16 cellular contexts compared by ENCODE assay signal in the genomic region with DNA sequence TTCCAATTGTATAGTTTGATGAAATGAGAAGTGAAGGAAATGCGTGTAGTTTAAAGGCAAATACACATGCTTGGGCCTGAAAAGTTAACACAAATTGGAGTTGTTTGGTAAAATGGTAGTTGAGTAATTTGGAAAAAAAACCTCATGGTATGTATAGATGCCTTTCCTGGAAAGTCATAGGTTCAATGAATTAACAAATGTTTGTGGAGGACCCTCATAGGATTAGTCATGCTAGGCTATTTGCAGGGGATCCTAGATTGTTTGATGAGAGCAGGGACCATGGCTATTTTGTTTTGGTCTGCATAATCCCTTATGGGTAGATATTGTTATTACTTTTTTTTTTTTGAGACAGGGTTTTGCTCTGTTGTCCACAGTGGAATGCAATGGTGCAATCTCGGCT.
A peak's percentile ranks its signal among the peaks of the same experiment; 100 is the strongest.
DNase-seq lines count a peak whose midpoint lies in the region; ATAC-seq and TF ChIP-seq lines count a peak whose summit lies in the region.
"Had no signal": no experiment of that assay in that cellular context is flagged by ENCODE, and none has a peak within 500 bp of the region (broad histone marks: within the 10 kb centered on the region; RNA-seq: fewer than 3 reads in every experiment).

No MANE protein-coding gene starts in this region.

- no peak for TF ChIP-seq CTCF in left ventricle myocardium inferior (IDR thresholded peaks at IDR 0.05; ENCODE audit: borderline replicate concordance)
- no peak for TF ChIP-seq CTCF in RWPE2 (IDR thresholded peaks at IDR 0.05; ENCODE audit: poor library complexity, severe bottlenecking)
- no peak for TF ChIP-seq CTCF in nephron (IDR thresholded peaks at IDR 0.05; ENCODE audit: unreplicated experiment in 3 of 3)

- DNase-seq in left ventricle myocardium inferior (no peak), left ventricle myocardium superior (no peak), HCEC 1CT (peak; percentile 20), RWPE2 (ENCODE audit: low spot score) (no peak), NCI-H1092 (lab: John Stamatoyannopoulos, UW) (no peak), LoVo (ENCODE audit: low spot score) (no peak)
- DNase-seq: CD8-positive, alpha-beta T cell; COR-L47; DMS153; DMS79 treated with DMSO at 0.1 percent for 48 hours; GF-D8; GM23248 had no signal

- H3K4me1 ChIP-seq in left ventricle myocardium inferior (peaks cover 50% of the 10 kb centered on the region), RWPE2 (ENCODE audit: insufficient read depth, poor library complexity, severe bottlenecking) (peaks cover 34% of the 10 kb centered on the region)

- H3K27ac ChIP-seq in left ventricle myocardium inferior (replicated peaks) (peak overlapping the region; percentile 59), RWPE2 (ENCODE audit: poor library complexity, severe bottlenecking) (peak overlapping the region; percentile 59)
- H3K27ac ChIP-seq: GM23248 had no signal

- no peaks in the 10 kb centered on the region for H3K9me3 Mint-ChIP-seq in nephron
- H3K9me3 Mint-ChIP-seq: CD8-positive, alpha-beta T cell had no signal

- H3K9me3 ChIP-seq in left ventricle myocardium inferior (replicated peaks), result no peaks in the 10 kb centered on the region
- no peaks in the 10 kb centered on the region for H3K9me3 ChIP-seq in RWPE2 (ENCODE audit: severe bottlenecking)

- H3K27me3 Mint-ChIP-seq in nephron (ENCODE audit: low read depth), result no peaks in the 10 kb centered on the region

- H3K36me3 ChIP-seq in left ventricle myocardium inferior, result no peaks in the 10 kb centered on the region
- no peaks in the 10 kb centered on the region for H3K36me3 ChIP-seq in RWPE2 (ENCODE audit: low read depth)

- no peaks in the 10 kb centered on the region for H3K27me3 ChIP-seq in left ventricle myocardium inferior (ENCODE audit: low read depth)
- no peaks in the 10 kb centered on the region for H3K27me3 ChIP-seq in RWPE2 (ENCODE audit: insufficient read depth, poor library complexity, severe bottlenecking)

- H3K4me3 Mint-ChIP-seq in nephron, result no peak overlapping the region
- H3K4me3 Mint-ChIP-seq: CD14-positive monocyte; CD8-positive, alpha-beta T cell had no signal

- no peaks in the 10 kb centered on the region for H3K36me3 Mint-ChIP-seq in nephron (ENCODE audit: low read depth)
- H3K36me3 Mint-ChIP-seq: CD14-positive monocyte; CD8-positive, alpha-beta T cell had no signal

- no peak overlapping the region for H3K4me3 ChIP-seq in left ventricle myocardium inferior
- no peak overlapping the region for H3K4me3 ChIP-seq in RWPE2 (ENCODE audit: severe bottlenecking)
- H3K4me3 ChIP-seq: GM23248, K562 had no signal

- ATAC-seq in left ventricle myocardium superior (no peak), RWPE2 (ENCODE audit: low read depth) (no peak), GM18909 (IDR thresholded peaks at IDR 0.05; ENCODE audit: poor library complexity, unreplicated experiment) (no peak)
- ATAC-seq: CD8-positive, alpha-beta T cell; K562 had no signal

- peak overlapping the region in 2 of 3 experiments; percentile 31 to 92 for H3K27ac Mint-ChIP-seq in nephron
- H3K27ac Mint-ChIP-seq: CD8-positive, alpha-beta T cell had no signal

- H3K4me1 Mint-ChIP-seq in nephron, result peaks cover 61% of the 10 kb centered on the region

- intact Hi-C loops in left ventricle myocardium inferior (cut with micrococcal nuclease) (no loop called here), left ventricle myocardium superior (cut with micrococcal nuclease) (no loop called here)
